In genomic region chrX:20224814-20225487, GRCh38 we compare ENCODE assay signal across 10 cellular contexts. TPM values are rescaled to one million over a fixed set of nuclear protein-coding genes. Genes with fewer than 3 reads are reported as not detected.
A peak's percentile ranks its signal among the peaks of the same experiment; 100 is the strongest.
DNase-seq lines count a peak whose midpoint lies in the region; ATAC-seq and TF ChIP-seq lines count a peak whose summit lies in the region.
"Had no signal": no experiment of that assay in that cellular context is flagged by ENCODE, and none has a peak within 500 bp of the region (broad histone marks: within the 10 kb centered on the region; RNA-seq: fewer than 3 reads in every experiment).

No MANE protein-coding gene starts in this region.

- TF ChIP-seq CTCF in GM13977 (IDR thresholded peaks at IDR 0.05; ENCODE audit: extremely low read depth, insufficient read depth, missing control alignments) (peak; percentile 24), left ventricle myocardium inferior (IDR thresholded peaks at IDR 0.05; ENCODE audit: borderline replicate concordance) (no peak), lower leg skin (IDR thresholded peaks at IDR 0.05) (no peak), ovary (IDR thresholded peaks at IDR 0.05) (no peak), mesothelial cell of epicardium (IDR thresholded peaks at IDR 0.05; ENCODE audit: unreplicated experiment) (no peak)

- intact Hi-C loops in left ventricle myocardium inferior (cut with micrococcal nuclease) (no loop called here), lower leg skin (cut with DNase I; ENCODE audit: low total_unique reads) (no loop called here), ovary (cut with DNase I) (no loop called here)

- H3K27me3 ChIP-seq in left ventricle myocardium inferior (ENCODE audit: low read depth) (no peaks in the 10 kb centered on the region), SJCRH30 (no peaks in the 10 kb centered on the region), ovary (no peaks in the 10 kb centered on the region)
- H3K27me3 ChIP-seq: cardiac muscle cell had no signal

- H3K4me3 Mint-ChIP-seq in mesothelial cell of epicardium, result no peak overlapping the region

- TF ChIP-seq POLR2A in lower leg skin (IDR thresholded peaks at IDR 0.05), result no peak
- no peak for TF ChIP-seq POLR2A in ovary (IDR thresholded peaks at IDR 0.05)

- H3K4me1 Mint-ChIP-seq in mesothelial cell of epicardium, result no peaks in the 10 kb centered on the region

- in situ Hi-C loops in GM13977 (cut with MboI; ENCODE audit: low pct_unique_long_range_greater_than_20kb, low sequenced_read_pairs, unreplicated experiment), result no loop called here

- ATAC-seq in GM21526 (IDR thresholded peaks at IDR 0.05; ENCODE audit: low FRiP score, unreplicated experiment) (peak; percentile 74), HG03571 (IDR thresholded peaks at IDR 0.05; ENCODE audit: unreplicated experiment) (peak; percentile 90)

- H3K4me3 ChIP-seq in left ventricle myocardium inferior (no peak overlapping the region), SJCRH30 (no peak overlapping the region), lower leg skin (ENCODE audit: low read depth, poor library complexity, severe bottlenecking) (no peak overlapping the region), ovary (no peak overlapping the region)
- H3K4me3 ChIP-seq: cardiac muscle cell, smooth muscle cell had no signal

- peak overlapping the region; percentile 64 for H3K27ac ChIP-seq in left ventricle myocardium inferior (replicated peaks)
- no peak overlapping the region for H3K27ac ChIP-seq in SJCRH30
- H3K27ac ChIP-seq in ovary, result no peak overlapping the region
- H3K27ac ChIP-seq: cardiac muscle cell had no signal

- H3K9me3 Mint-ChIP-seq in mesothelial cell of epicardium, result peaks cover 33% of the 10 kb centered on the region

- DNase-seq in GM13977 (ENCODE audit: low spot score) (peak; percentile 21), left ventricle myocardium inferior (no peak), SJCRH30 (no peak), lower leg skin (ENCODE audit: low spot score in 2 of 2) (no peak), ovary (no peak), mesothelial cell of epicardium (ENCODE audit: low spot score in 2 of 2, unreplicated experiment in 2 of 2) (no peak)

- WGBS in lower leg skin, 2 donors, result 80 to 91% methylated on average over 2 of the region's 2 CpGs
- WGBS in ovary, 3 donors, result 79 to 89% (median 86%) methylated on average over 2 of the region's 2 CpGs

- H3K27me3 Mint-ChIP-seq in mesothelial cell of epicardium (ENCODE audit: low read depth), result no peaks in the 10 kb centered on the region

- H3K9me3 ChIP-seq in left ventricle myocardium inferior (replicated peaks) (no peaks in the 10 kb centered on the region), SJCRH30 (replicated peaks) (no peaks in the 10 kb centered on the region), ovary (no peaks in the 10 kb centered on the region)

- no peak overlapping the region for H3K27ac Mint-ChIP-seq in mesothelial cell of epicardium

- no peak for TF ChIP-seq EP300 in ovary (IDR thresholded peaks at IDR 0.05)

- H3K36me3 ChIP-seq in left ventricle myocardium inferior, result no peaks in the 10 kb centered on the region
- H3K36me3 ChIP-seq in SJCRH30, result no peaks in the 10 kb centered on the region; the same call in none of the 2 replicates
- H3K36me3 ChIP-seq in ovary, result no peaks in the 10 kb centered on the region
- H3K36me3 ChIP-seq: cardiac muscle cell had no signal

- H3K36me3 Mint-ChIP-seq in mesothelial cell of epicardium, result peaks cover 10% of the 10 kb centered on the region

- H3K4me1 ChIP-seq in left ventricle myocardium inferior (peaks cover 42% of the 10 kb centered on the region), SJCRH30 (no peaks in the 10 kb centered on the region), ovary (ENCODE audit: insufficient read depth) (no peaks in the 10 kb centered on the region)

RNA-seq across cellular contexts. Expression of gene RPS6KA3, which starts 41.8 kb away (rescaled TPM):
- total RNA-seq in left ventricle myocardium inferior (33.6 TPM), lower leg skin (10 to 100 TPM; 22.3 to 43.2 (median 34.5) TPM), ovary (10 to 100 TPM; 17.2 to 30.3 (median 26.9) TPM), mesothelial cell of epicardium (41.6 to 42.6 TPM (median 42.3 TPM) in 3 replicates)
- 89.3 and 92.0 TPM in 2 replicates for total RNA-seq in SJCRH30 (2014; rRNA removed; shearing (Covaris generic))
- 10 to 100 TPM; 10.1 to 20.0 TPM for polyA plus RNA-seq in ovary
